ENCODE assay signal across 8 cellular contexts in genomic region chr18:75070625-75071483, GRCh38.
DNase-seq lines count a peak whose midpoint lies in the region; ATAC-seq lines count a peak whose summit lies in the region.

No MANE protein-coding gene starts in this region.

- H3K36me3 Mint-ChIP-seq in immature natural killer cell = peaks cover 13 to 22% (median 17%) of the 10 kb centered on the region in 3 donors

- peak overlapping the region; percentile 79 to 95 (median 86) for H3K4me3 Mint-ChIP-seq in immature natural killer cell

- peaks cover 0 to 4% (median 1%) of the 10 kb centered on the region in 3 donors for H3K27me3 Mint-ChIP-seq in immature natural killer cell (ENCODE audit: low read depth in 3 of 3)

- H3K27me3 ChIP-seq in adipocyte (replicated peaks; ENCODE audit: control insufficient read depth, insufficient read depth, low read length) = no peaks in the 10 kb centered on the region

- DNase-seq in DMS53 treated with DMSO at 0.1 percent for 48 hours (lab: John Stamatoyannopoulos, UW; ENCODE audit: unreplicated experiment) (peak; percentile 96), KG1 (lab: John Stamatoyannopoulos, UW) (peak; percentile 64), SW480 (ENCODE audit: low spot score) (peak; percentile 33), adipocyte (ENCODE audit: low read depth) (peak; percentile 56), immature natural killer cell (peak; percentile 57 to 69 (median 60)), DMS114 treated with DMSO at 0.1 percent for 48 hours (lab: John Stamatoyannopoulos, UW; ENCODE audit: unreplicated experiment) (no peak)
- DNase-seq in stimulated activated CD4-positive, alpha-beta T cell treated with anti-CD3 and anti-CD28 coated beads, Interleukin-15, amount 100 ng/mL, for 48 hours (ENCODE audit: low read depth in 2 of 2) = peak; percentile 56 to 66

- no peak overlapping the region for H3K9ac ChIP-seq in adipocyte (ENCODE audit: low read length)

- H3K9me3 ChIP-seq in adipocyte (ENCODE audit: control insufficient read depth, low read length) = no peaks in the 10 kb centered on the region

- ATAC-seq in GM21717 (IDR thresholded peaks at IDR 0.05; ENCODE audit: unreplicated experiment) = peak; percentile 85

- peaks cover 4% of the 10 kb centered on the region for H3K4me1 ChIP-seq in adipocyte (ENCODE audit: control insufficient read depth, insufficient read depth, low read length)

- H3K4me3 ChIP-seq in adipocyte (ENCODE audit: low read length) = no peak overlapping the region

- peaks cover 0 to 16% (median 4%) of the 10 kb centered on the region in 6 donors for H3K9me3 Mint-ChIP-seq in immature natural killer cell

- H3K4me1 Mint-ChIP-seq in immature natural killer cell = peaks cover 35 to 41% of the 10 kb centered on the region in 2 donors

- no peaks in the 10 kb centered on the region for H3K36me3 ChIP-seq in adipocyte (ENCODE audit: control insufficient read depth, insufficient read depth, low read length, severe bottlenecking)

- H3K27ac Mint-ChIP-seq in immature natural killer cell = peak overlapping the region; percentile 92 to 99 (median 96)
